In the genomic region with DNA sequence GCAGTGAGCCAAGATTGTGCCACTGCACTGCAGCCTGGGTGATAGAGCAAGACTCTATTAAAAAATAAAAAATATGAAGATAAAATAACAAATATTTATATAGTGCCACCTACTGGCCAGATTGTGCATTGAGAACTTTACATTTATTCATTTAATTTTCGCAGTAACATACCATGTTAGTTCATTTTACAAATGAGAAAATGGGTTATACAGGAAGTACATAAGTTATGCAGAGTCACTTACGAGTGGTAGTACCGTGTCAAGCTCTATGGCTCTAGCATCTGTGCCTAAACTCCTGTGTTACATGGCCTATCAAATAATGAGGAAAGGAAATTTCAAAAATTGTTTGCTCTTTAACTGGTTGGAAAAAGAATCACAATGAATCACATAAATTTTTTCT, we compare ENCODE assay signal across 8 cellular contexts.
DNase-seq lines count a peak whose midpoint lies in the region; ATAC-seq lines count a peak whose summit lies in the region.
"Had no signal": no experiment of that assay in that cellular context is flagged by ENCODE, and none has a peak within 500 bp of the region (broad histone marks: within the 10 kb centered on the region; RNA-seq: fewer than 3 reads in every experiment).

No MANE protein-coding gene starts in this region.

- peaks cover 5% of the 10 kb centered on the region for H3K4me1 ChIP-seq in adipocyte (ENCODE audit: control insufficient read depth, insufficient read depth, low read length)

- no peak overlapping the region for H3K9ac ChIP-seq in adipocyte (ENCODE audit: low read length)

- ATAC-seq in HG03139 (IDR thresholded peaks at IDR 0.05; ENCODE audit: unreplicated experiment) (peak; percentile 38), HG02571 (IDR thresholded peaks at IDR 0.05; ENCODE audit: unreplicated experiment) (no peak)

- no peaks in the 10 kb centered on the region for H3K9me3 ChIP-seq in adipocyte (ENCODE audit: control insufficient read depth, low read length)

- H3K27me3 ChIP-seq in adipocyte (replicated peaks; ENCODE audit: control insufficient read depth, insufficient read depth, low read length), result no peaks in the 10 kb centered on the region

- peak; percentile 15 for DNase-seq in DMS79 treated with DMSO at 0.1 percent for 48 hours (lab: John Stamatoyannopoulos, UW)
- DNase-seq in adipocyte (ENCODE audit: low read depth), result peak; percentile 75
- peak; percentile 13 for DNase-seq in left kidney (ENCODE audit: low read depth, low spot score)
- no peak for DNase-seq in activated gamma-delta T cell treated with Interleukin-2 at 50 U/mL for 16 hours
- DNase-seq in activated CD8-positive, alpha-beta memory T cell treated with anti-CD3 and anti-CD28 coated beads, Interleukin-2, amount 50 U/mL, for 4 hours, result no peak

- H3K36me3 ChIP-seq in adipocyte (ENCODE audit: control insufficient read depth, insufficient read depth, low read length, severe bottlenecking), result peaks cover 83% of the 10 kb centered on the region

- no peak overlapping the region for H3K4me3 ChIP-seq in adipocyte (ENCODE audit: low read length)
- H3K4me3 ChIP-seq: skin epidermis had no signal

Comparison
In these comparisons a context has a peak if more than half of its experiments do, and no peak if none do; other contexts are left out.
1. DNase-seq: peak in DMS79 treated with DMSO at 0.1 percent for 48 hours (single experiment), adipocyte (single experiment) and left kidney (single experiment); none in activated gamma-delta T cell treated with Interleukin-2 at 50 U/mL for 16 hours (single experiment) and activated CD8-positive, alpha-beta memory T cell treated with anti-CD3 and anti-CD28 coated beads, Interleukin-2, amount 50 U/mL, for 4 hours (single experiment).